1 cellular context compared by ENCODE assay signal in the genomic region with DNA sequence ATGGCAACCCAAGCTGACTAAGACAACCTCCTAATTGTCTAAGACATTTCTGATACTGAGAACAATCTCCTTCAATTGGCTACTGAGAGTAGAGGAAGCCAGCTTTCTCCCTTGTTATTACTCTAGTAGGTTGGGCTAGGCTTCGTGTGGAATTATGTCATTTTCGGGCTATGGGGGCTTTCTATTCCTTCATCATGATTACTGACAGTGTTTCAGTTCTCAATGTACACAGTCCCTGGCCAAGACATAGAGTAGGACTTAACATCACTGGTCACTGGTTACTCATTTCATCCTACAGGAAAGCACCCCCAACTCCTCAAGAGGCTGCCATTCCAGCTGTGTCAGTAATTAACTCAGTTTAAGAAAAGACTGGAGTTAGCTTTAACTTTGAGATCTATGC.
TF ChIP-seq lines count a peak whose summit lies in the region.

No MANE protein-coding gene starts in this region.

TF ChIP-seq in GM12878, 131 proteins besides CTCF, POLR2A, EP300 and RAD21 (continued from another document):
- TF ChIP-seq SPI1 (IDR thresholded peaks at IDR 0.05; ENCODE audit: borderline replicate concordance, insufficient read depth, low read depth, low read length) (no peak), BRCA1 (IDR thresholded peaks at IDR 0.05; ENCODE audit: low read depth, low read length) (no peak), CREB1 (IDR thresholded peaks at IDR 0.05; ENCODE audit: low read depth) (no peak), TCF7 (IDR thresholded peaks at IDR 0.05; ENCODE audit: borderline replicate concordance) (no peak), CBX3 (IDR thresholded peaks at IDR 0.05; ENCODE audit: borderline replicate concordance, low read depth) (no peak), GABPA (IDR thresholded peaks at IDR 0.05; ENCODE audit: low read depth) (no peak), ZSCAN29 (IDR thresholded peaks at IDR 0.05) (no peak)
- TF ChIP-seq, protein P1, sequence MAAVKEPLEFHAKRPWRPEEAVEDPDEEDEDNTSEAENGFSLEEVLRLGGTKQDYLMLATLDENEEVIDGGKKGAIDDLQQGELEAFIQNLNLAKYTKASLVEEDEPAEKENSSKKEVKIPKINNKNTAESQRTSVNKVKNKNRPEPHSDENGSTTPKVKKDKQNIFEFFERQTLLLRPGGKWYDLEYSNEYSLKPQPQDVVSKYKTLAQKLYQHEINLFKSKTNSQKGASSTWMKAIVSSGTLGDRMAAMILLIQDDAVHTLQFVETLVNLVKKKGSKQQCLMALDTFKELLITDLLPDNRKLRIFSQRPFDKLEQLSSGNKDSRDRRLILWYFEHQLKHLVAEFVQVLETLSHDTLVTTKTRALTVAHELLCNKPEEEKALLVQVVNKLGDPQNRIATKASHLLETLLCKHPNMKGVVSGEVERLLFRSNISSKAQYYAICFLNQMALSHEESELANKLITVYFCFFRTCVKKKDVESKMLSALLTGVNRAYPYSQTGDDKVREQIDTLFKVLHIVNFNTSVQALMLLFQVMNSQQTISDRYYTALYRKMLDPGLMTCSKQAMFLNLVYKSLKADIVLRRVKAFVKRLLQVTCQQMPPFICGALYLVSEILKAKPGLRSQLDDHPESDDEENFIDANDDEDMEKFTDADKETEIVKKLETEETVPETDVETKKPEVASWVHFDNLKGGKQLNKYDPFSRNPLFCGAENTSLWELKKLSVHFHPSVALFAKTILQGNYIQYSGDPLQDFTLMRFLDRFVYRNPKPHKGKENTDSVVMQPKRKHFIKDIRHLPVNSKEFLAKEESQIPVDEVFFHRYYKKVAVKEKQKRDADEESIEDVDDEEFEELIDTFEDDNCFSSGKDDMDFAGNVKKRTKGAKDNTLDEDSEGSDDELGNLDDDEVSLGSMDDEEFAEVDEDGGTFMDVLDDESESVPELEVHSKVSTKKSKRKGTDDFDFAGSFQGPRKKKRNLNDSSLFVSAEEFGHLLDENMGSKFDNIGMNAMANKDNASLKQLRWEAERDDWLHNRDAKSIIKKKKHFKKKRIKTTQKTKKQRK (IDR thresholded peaks at IDR 0.05; ENCODE audit: low read depth, low read length), result no peak
